ENCODE assay signal across 25 cellular contexts in the genomic region with DNA sequence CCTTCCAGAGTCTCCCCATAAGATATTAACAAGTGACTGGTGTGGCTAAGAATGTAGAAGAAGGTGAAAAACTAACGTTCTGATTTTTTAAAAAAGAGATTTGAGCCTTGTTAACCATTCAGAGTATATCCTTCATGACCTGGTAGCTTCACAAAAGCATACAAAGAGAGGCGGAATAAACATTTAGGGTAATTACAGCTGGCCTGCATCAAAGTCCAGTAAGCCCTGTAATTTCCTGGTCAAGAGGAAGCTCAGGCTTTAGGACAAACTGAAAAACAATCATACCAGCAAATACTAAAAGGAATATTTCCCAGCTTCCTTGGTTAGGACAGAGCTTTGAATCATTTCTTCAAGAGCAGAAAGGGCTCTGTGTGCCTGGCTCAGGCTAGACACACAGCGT.
"Had no signal": no experiment of that assay in that cellular context is flagged by ENCODE, and none has a peak within 500 bp of the region (broad histone marks: within the 10 kb centered on the region; RNA-seq: fewer than 3 reads in every experiment).

No MANE protein-coding gene starts in this region.

- H3K27me3 Mint-ChIP-seq: type B pancreatic cell had no signal

- H3K36me3 Mint-ChIP-seq: activated CD8-positive, alpha-beta memory T cell treated with anti-CD3 and anti-CD28 coated beads, Interleukin-2, amount 10 ng/mL, durations not matched to agents 7 days and 5 days had no signal

- H3K4me1 Mint-ChIP-seq: activated CD4-positive, alpha-beta T cell treated with anti-CD3 and anti-CD28 coated beads for 36 hours; activated CD8-positive, alpha-beta memory T cell treated with anti-CD3 and anti-CD28 coated beads, Interleukin-2, amount 10 ng/mL, durations not matched to agents 7 days and 5 days; endodermal cell; neural crest cell had no signal

- H3K4me3 Mint-ChIP-seq: activated CD4-positive, alpha-beta T cell treated with anti-CD3 and anti-CD28 coated beads for 36 hours; activated CD8-positive, alpha-beta memory T cell treated with anti-CD3 and anti-CD28 coated beads, Interleukin-2, amount 10 ng/mL, durations not matched to agents 7 days and 5 days; activated CD8-positive, alpha-beta T cell treated with anti-CD3 and anti-CD28 coated beads, Interleukin-2, amount 10 ng/mL, durations not matched to agents 7 days and 5 days; activated T-cell treated with anti-CD3 and anti-CD28 coated beads, Interleukin-2, amount 50 U/mL, for 72 hours; endodermal cell; naive thymus-derived CD8-positive, alpha-beta T cell; neural crest cell; type B pancreatic cell had no signal

- H3K27me3 ChIP-seq: body of pancreas, esophagus muscularis mucosa, heart left ventricle, pancreas, spleen, uterus had no signal

- H3K27ac ChIP-seq: body of pancreas, foreskin keratinocyte, pancreas, prostate gland, spleen, uterus had no signal

- H3K4me1 ChIP-seq: body of pancreas, foreskin keratinocyte, pancreas, prostate gland, spleen, uterus had no signal

- H3K27ac Mint-ChIP-seq: activated CD4-positive, alpha-beta T cell treated with anti-CD3 and anti-CD28 coated beads for 36 hours; activated CD8-positive, alpha-beta memory T cell treated with anti-CD3 and anti-CD28 coated beads, Interleukin-2, amount 10 ng/mL, durations not matched to agents 7 days and 5 days; activated CD8-positive, alpha-beta T cell treated with anti-CD3 and anti-CD28 coated beads, Interleukin-2, amount 10 ng/mL, durations not matched to agents 7 days and 5 days; activated naive CD4-positive, alpha-beta T cell treated with anti-CD3 and anti-CD28 coated beads, Interleukin-2, amount 50 U/mL, for 72 hours; activated T-cell treated with anti-CD3 and anti-CD28 coated beads, Interleukin-2, amount 50 U/mL, for 72 hours; endodermal cell; type B pancreatic cell had no signal

- H3K4me3 ChIP-seq: body of pancreas, esophagus muscularis mucosa, heart left ventricle, pancreas, prostate gland, spleen, uterus had no signal

- H3K36me3 ChIP-seq: esophagus muscularis mucosa, heart left ventricle, pancreas, prostate gland, spleen, uterus had no signal

- H3K9me3 ChIP-seq: pancreas, prostate gland, uterus had no signal

- DNase-seq: activated CD4-positive, alpha-beta T cell treated with anti-CD3 and anti-CD28 coated beads for 36 hours; activated CD4-positive, CD25-positive, alpha-beta regulatory T cell; activated CD8-positive, alpha-beta memory T cell treated with anti-CD3 and anti-CD28 coated beads, Interleukin-2, amount 10 ng/mL, durations not matched to agents 7 days and 5 days; activated CD8-positive, alpha-beta T cell treated with anti-CD3 and anti-CD28 coated beads, Interleukin-2, amount 10 ng/mL, durations not matched to agents 7 days and 5 days; activated naive CD4-positive, alpha-beta T cell; activated T-cell treated with anti-CD3 and anti-CD28 coated beads, Interleukin-2, amount 50 U/mL, for 72 hours; aorta; body of pancreas; endodermal cell; foreskin keratinocyte; heart left ventricle; kidney glomerular epithelial cell; left ventricle myocardium superior; mammary epithelial cell; naive thymus-derived CD8-positive, alpha-beta T cell; nucleus accumbens; pancreas; spleen; stimulated activated naive CD4-positive, alpha-beta T cell treated with Interleukin-2 at 50 U/mL for 16 hours; uterus had no signal

- ATAC-seq: activated CD4-positive, alpha-beta T cell treated with anti-CD3 and anti-CD28 coated beads for 36 hours; activated CD8-positive, alpha-beta memory T cell treated with anti-CD3 and anti-CD28 coated beads, Interleukin-2, amount 10 ng/mL, durations not matched to agents 7 days and 5 days; activated CD8-positive, alpha-beta T cell treated with anti-CD3 and anti-CD28 coated beads, Interleukin-2, amount 10 ng/mL, durations not matched to agents 7 days and 5 days; activated naive CD4-positive, alpha-beta T cell treated with anti-CD3 and anti-CD28 coated beads, Interleukin-2, amount 50 U/mL, for 72 hours; activated T-cell treated with anti-CD3 and anti-CD28 coated beads, Interleukin-2, amount 50 U/mL, for 72 hours; body of pancreas; foreskin keratinocyte; heart left ventricle; left ventricle myocardium superior; naive thymus-derived CD8-positive, alpha-beta T cell; pancreas had no signal
